ENCODE assay signal across 14 cellular contexts in the genomic region with DNA sequence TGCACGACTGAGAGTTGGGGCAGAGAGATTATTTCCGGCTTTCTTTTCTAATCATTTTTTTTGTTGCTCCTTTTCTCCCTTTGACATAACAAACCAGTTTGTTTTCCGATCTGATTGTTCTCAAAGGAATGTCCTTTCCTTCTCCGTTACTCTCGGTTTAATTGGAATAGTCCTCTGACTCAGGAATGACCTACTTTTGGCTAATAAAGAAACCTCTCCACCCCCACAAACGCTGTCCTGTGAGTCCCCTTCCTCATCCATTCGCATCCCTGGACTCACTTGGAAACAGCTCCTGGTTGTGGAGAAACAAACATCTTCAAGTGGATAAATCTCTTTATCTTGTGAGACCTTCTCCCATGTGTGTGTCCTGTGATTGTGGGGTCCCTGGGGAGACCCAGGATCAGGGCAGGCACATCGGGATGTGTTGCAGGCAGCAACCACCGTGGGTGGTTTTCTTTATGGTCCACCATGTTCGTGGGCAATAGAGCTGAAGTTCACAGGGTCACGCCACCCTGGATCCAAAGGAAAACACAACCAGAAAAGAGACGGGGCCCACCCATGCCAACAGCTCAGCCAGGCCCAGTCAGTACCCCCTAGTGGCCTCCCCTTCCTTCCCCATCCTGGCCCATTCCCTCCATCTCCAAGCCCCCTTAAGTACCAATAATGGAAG. TPM values are rescaled to one million over a fixed set of nuclear protein-coding genes. Genes with fewer than 3 reads are reported as not detected.
A peak's percentile ranks its signal among the peaks of the same experiment; 100 is the strongest.
DNase-seq lines count a peak whose midpoint lies in the region; ATAC-seq, FAIRE-seq and TF ChIP-seq lines count a peak whose summit lies in the region.
"Had no signal": no experiment of that assay in that cellular context is flagged by ENCODE, and none has a peak within 500 bp of the region (broad histone marks: within the 10 kb centered on the region; RNA-seq: fewer than 3 reads in every experiment).

No MANE protein-coding gene starts in this region.

- no peak for ATAC-seq in activated CD4-positive, alpha-beta T cell treated with anti-CD3 and anti-CD28 coated beads for 36 hours
- ATAC-seq in activated naive CD8-positive, alpha-beta T cell treated with anti-CD3 and anti-CD28 coated beads, Interleukin-2, amount 50 U/mL, for 24 hours: no peak
- ATAC-seq in Right ventricle myocardium inferior: no peak
- no peak for ATAC-seq in psoas muscle

- no peak overlapping the region for H3K27ac ChIP-seq in psoas muscle

- H3K9me3 Mint-ChIP-seq in activated CD4-positive, alpha-beta T cell treated with anti-CD3 and anti-CD28 coated beads for 36 hours (ENCODE audit: low read depth): no peaks in the 10 kb centered on the region
- H3K9me3 Mint-ChIP-seq in activated CD4-positive, alpha-beta T cell treated with anti-CD3 and anti-CD28 coated beads, Interleukin-2, amount 10 ng/mL, durations not matched to agents 7 days and 5 days: no peaks in the 10 kb centered on the region
- no peaks in the 10 kb centered on the region for H3K9me3 Mint-ChIP-seq in activated naive CD8-positive, alpha-beta T cell treated with anti-CD3 and anti-CD28 coated beads, Interleukin-2, amount 50 U/mL, for 24 hours
- H3K9me3 Mint-ChIP-seq: central memory CD8-positive, alpha-beta T cell had no signal

- H3K4me3 ChIP-seq in psoas muscle: no peak overlapping the region

- no peak for FAIRE-seq in urothelium cell line (lab: Jason Lieb, UNC)

- no peak for TF ChIP-seq CTCF in psoas muscle (IDR thresholded peaks at IDR 0.05)

- no peak for DNase-seq in activated CD4-positive, alpha-beta T cell treated with anti-CD3 and anti-CD28 coated beads for 36 hours
- no peak for DNase-seq in activated CD4-positive, alpha-beta T cell treated with anti-CD3 and anti-CD28 coated beads, Interleukin-2, amount 10 ng/mL, durations not matched to agents 7 days and 5 days
- no peak for DNase-seq in activated naive CD8-positive, alpha-beta T cell treated with anti-CD3 and anti-CD28 coated beads, Interleukin-2, amount 50 U/mL, for 24 hours
- DNase-seq in islet precursor cell (peak; percentile 47), urothelium cell line (ENCODE audit: low spot score) (peak; percentile 28), Right ventricle myocardium inferior (ENCODE audit: missing footprints) (no peak), RKO (ENCODE audit: low spot score) (no peak), psoas muscle (no peak)
- DNase-seq: 8988T; GDM1; midbrain; NCI-H1048; stimulated activated CD4-positive, alpha-beta T cell treated with anti-CD3 and anti-CD28 coated beads, Interleukin-15, amount 100 ng/mL, for 24 hours had no signal

- no peaks in the 10 kb centered on the region for H3K9me3 ChIP-seq in psoas muscle

- POLR2A ChIA-PET in activated CD4-positive, alpha-beta T cell treated with anti-CD3 and anti-CD28 coated beads for 36 hours (lab: Charles Lee): no interaction called here
- POLR2A ChIA-PET in activated CD4-positive, alpha-beta T cell treated with anti-CD3 and anti-CD28 coated beads, Interleukin-2, amount 10 ng/mL, durations not matched to agents 7 days and 5 days (lab: Charles Lee): no interaction called here

- H3K27me3 ChIP-seq in psoas muscle (ENCODE audit: insufficient read depth in 3 of 3, low read length in 2 of 3): peaks cover 0 to 6% (median 0%) of the 10 kb centered on the region in 3 donors

- H3K36me3 Mint-ChIP-seq in activated CD4-positive, alpha-beta T cell treated with anti-CD3 and anti-CD28 coated beads for 36 hours (ENCODE audit: low read depth): no peaks in the 10 kb centered on the region
- H3K36me3 Mint-ChIP-seq in activated CD4-positive, alpha-beta T cell treated with anti-CD3 and anti-CD28 coated beads, Interleukin-2, amount 10 ng/mL, durations not matched to agents 7 days and 5 days (ENCODE audit: low read depth): no peaks in the 10 kb centered on the region
- H3K36me3 Mint-ChIP-seq in activated naive CD8-positive, alpha-beta T cell treated with anti-CD3 and anti-CD28 coated beads, Interleukin-2, amount 50 U/mL, for 24 hours (ENCODE audit: low read depth): no peaks in the 10 kb centered on the region

- H3K4me1 ChIP-seq in psoas muscle: no peaks in the 10 kb centered on the region

- peaks cover 75% of the 10 kb centered on the region for H3K4me1 Mint-ChIP-seq in activated CD4-positive, alpha-beta T cell treated with anti-CD3 and anti-CD28 coated beads for 36 hours
- H3K4me1 Mint-ChIP-seq in activated CD4-positive, alpha-beta T cell treated with anti-CD3 and anti-CD28 coated beads, Interleukin-2, amount 10 ng/mL, durations not matched to agents 7 days and 5 days: peaks cover 71% of the 10 kb centered on the region
- peaks cover 89% of the 10 kb centered on the region for H3K4me1 Mint-ChIP-seq in activated naive CD8-positive, alpha-beta T cell treated with anti-CD3 and anti-CD28 coated beads, Interleukin-2, amount 50 U/mL, for 24 hours

- H3K27ac Mint-ChIP-seq in activated CD4-positive, alpha-beta T cell treated with anti-CD3 and anti-CD28 coated beads for 36 hours: peak overlapping the region; percentile 10
- H3K27ac Mint-ChIP-seq in activated CD4-positive, alpha-beta T cell treated with anti-CD3 and anti-CD28 coated beads, Interleukin-2, amount 10 ng/mL, durations not matched to agents 7 days and 5 days: no peak overlapping the region
- peak overlapping the region; percentile 67 for H3K27ac Mint-ChIP-seq in activated naive CD8-positive, alpha-beta T cell treated with anti-CD3 and anti-CD28 coated beads, Interleukin-2, amount 50 U/mL, for 24 hours

- H3K27me3 Mint-ChIP-seq in activated CD4-positive, alpha-beta T cell treated with anti-CD3 and anti-CD28 coated beads for 36 hours: no peaks in the 10 kb centered on the region
- no peaks in the 10 kb centered on the region for H3K27me3 Mint-ChIP-seq in activated CD4-positive, alpha-beta T cell treated with anti-CD3 and anti-CD28 coated beads, Interleukin-2, amount 10 ng/mL, durations not matched to agents 7 days and 5 days
- no peaks in the 10 kb centered on the region for H3K27me3 Mint-ChIP-seq in activated naive CD8-positive, alpha-beta T cell treated with anti-CD3 and anti-CD28 coated beads, Interleukin-2, amount 50 U/mL, for 24 hours
- H3K27me3 Mint-ChIP-seq: central memory CD8-positive, alpha-beta T cell had no signal

- H3K36me3 ChIP-seq in psoas muscle (ENCODE audit: insufficient read depth in 1 of 2, low read depth in 1 of 2): no peaks in the 10 kb centered on the region

- intact Hi-C loops in activated CD4-positive, alpha-beta T cell treated with anti-CD3 and anti-CD28 coated beads for 36 hours (cut with DNase I, micrococcal nuclease): no loop called here
- intact Hi-C loops in Right ventricle myocardium inferior (cut with DNase I): no loop called here
- intact Hi-C loops in psoas muscle (cut with DNase I): no loop called here

- WGBS in psoas muscle, 3 donors: 53 to 69% (median 65%) methylated on average over 12 of the region's 12 CpGs

- CTCF ChIA-PET in activated CD4-positive, alpha-beta T cell treated with anti-CD3 and anti-CD28 coated beads for 36 hours (lab: Charles Lee): interaction anchor here (1.3 kb wide), 1 partner anchor 15 kb away, joined by 5 read pairs; no protein-coding TSS in a partner anchor
- CTCF ChIA-PET in activated CD4-positive, alpha-beta T cell treated with anti-CD3 and anti-CD28 coated beads, Interleukin-2, amount 10 ng/mL, durations not matched to agents 7 days and 5 days (lab: Charles Lee): interaction anchor here (0.8 to 0.9 kb wide), 3 partner anchors 10 to 14 kb away, joined by 3 to 5 read pairs (median 3); no protein-coding TSS in a partner anchor

- no peak overlapping the region for H3K4me3 Mint-ChIP-seq in activated CD4-positive, alpha-beta T cell treated with anti-CD3 and anti-CD28 coated beads for 36 hours
- H3K4me3 Mint-ChIP-seq in activated CD4-positive, alpha-beta T cell treated with anti-CD3 and anti-CD28 coated beads, Interleukin-2, amount 10 ng/mL, durations not matched to agents 7 days and 5 days: no peak overlapping the region
- no peak overlapping the region for H3K4me3 Mint-ChIP-seq in activated naive CD8-positive, alpha-beta T cell treated with anti-CD3 and anti-CD28 coated beads, Interleukin-2, amount 50 U/mL, for 24 hours
- H3K4me3 Mint-ChIP-seq: central memory CD8-positive, alpha-beta T cell had no signal

RNA-seq across cellular contexts. Expression of a gene that starts 45.2 kb away (rescaled TPM):
- total RNA-seq in activated CD4-positive, alpha-beta T cell treated with anti-CD3 and anti-CD28 coated beads for 36 hours: 10 to 100 TPM in 1 of 2 experiments, 1 to 10 TPM in 1; 6.4 to 10.1 TPM
- total RNA-seq in activated CD4-positive, alpha-beta T cell treated with anti-CD3 and anti-CD28 coated beads, Interleukin-2, amount 10 ng/mL, durations not matched to agents 7 days and 5 days: 1 to 10 TPM; 7.0 to 8.0 TPM
- total RNA-seq in Right ventricle myocardium inferior: 10.5 TPM
- 10 to 100 TPM in 2 of 4 donors, 1 to 10 TPM in 2; 5.3 to 16.0 (median 9.7) TPM for total RNA-seq in psoas muscle
- polyA plus RNA-seq in psoas muscle: 1 to 10 TPM; 2.0 to 4.7 (median 4.2) TPM

Comparison
In these comparisons a context has a peak if more than half of its experiments do, and no peak if none do; other contexts are left out.
1. DNase-seq: peak in islet precursor cell (single experiment) and urothelium cell line (single experiment); none in activated CD4-positive, alpha-beta T cell treated with anti-CD3 and anti-CD28 coated beads for 36 hours (single experiment), activated CD4-positive, alpha-beta T cell treated with anti-CD3 and anti-CD28 coated beads, Interleukin-2, amount 10 ng/mL, durations not matched to agents 7 days and 5 days (single experiment), activated naive CD8-positive, alpha-beta T cell treated with anti-CD3 and anti-CD28 coated beads, Interleukin-2, amount 50 U/mL, for 24 hours (single experiment), Right ventricle myocardium inferior (single experiment), RKO (single experiment) and psoas muscle (0 of 2).